8 cellular contexts compared by ENCODE assay signal in genomic region chr1:111769517-111770146, GRCh38. TPM values are rescaled to one million over a fixed set of nuclear protein-coding genes. Genes with fewer than 3 reads are reported as not detected.
A peak's percentile ranks its signal among the peaks of the same experiment; 100 is the strongest.
DNase-seq lines count a peak whose midpoint lies in the region; ATAC-seq and TF ChIP-seq lines count a peak whose summit lies in the region.

No MANE protein-coding gene starts in this region.

- H3K4me1 ChIP-seq in right atrium auricular region (no peaks in the 10 kb centered on the region), spleen (peaks cover 0 to 9% (median 2%) of the 10 kb centered on the region in 6 donors)

- DNase-seq in Daoy (ENCODE audit: low read depth) (peak; percentile 70), RKO (ENCODE audit: low spot score) (peak; percentile 80), right atrium auricular region (ENCODE audit: low spot score) (no peak), spleen (no peak)

- no peak for ATAC-seq in GM21786 (IDR thresholded peaks at IDR 0.05; ENCODE audit: unreplicated experiment)
- ATAC-seq in GM18502 (IDR thresholded peaks at IDR 0.05; ENCODE audit: poor library complexity, unreplicated experiment), result no peak

- H3K36me3 ChIP-seq in right atrium auricular region (peaks cover 29% of the 10 kb centered on the region), spleen (peaks cover 0 to 51% (median 35%) of the 10 kb centered on the region in 6 donors)

- peak in 1 of 3 donors; percentile 17 for TF ChIP-seq POLR2A in spleen (IDR thresholded peaks at IDR 0.05)

- intact Hi-C loops in spleen (cut with DNase I; ENCODE audit: low total_unique reads), result no loop called here

- TF ChIP-seq CTCF in right atrium auricular region (IDR thresholded peaks at IDR 0.05) (peak; percentile 39 to 84), spleen (IDR thresholded peaks at IDR 0.05 in 8 of 11, conservative IDR thresholded peaks at IDR 0.05 in 3 of 11) (peak; percentile 41 to 87 (median 77))

- H3K9me3 ChIP-seq in right atrium auricular region (no peaks in the 10 kb centered on the region), spleen (no peaks in the 10 kb centered on the region)

- H3K27me3 ChIP-seq in right atrium auricular region (no peaks in the 10 kb centered on the region), spleen (replicated peaks in 1 of 7) (no peaks in the 10 kb centered on the region)

- 41 to 47% (median 45%) methylated on average over 6 of the region's 6 CpGs for WGBS in spleen, 5 donors

- H3K27ac ChIP-seq in angular gyrus (ENCODE audit: low read depth, low read length) (peak overlapping the region; percentile 27), right atrium auricular region (no peak overlapping the region), spleen (peak overlapping the region in 1 of 8 donors; percentile 13)

- H3K4me3 ChIP-seq in right atrium auricular region, result no peak overlapping the region
- no peak overlapping the region for H3K4me3 ChIP-seq in spleen

- no peak for TF ChIP-seq EP300 in Ishikawa (IDR thresholded peaks at IDR 0.05; ENCODE audit: borderline replicate concordance)

- peak; percentile 67 for TF ChIP-seq RAD21 in Ishikawa (IDR thresholded peaks at IDR 0.05; ENCODE audit: low read depth)

TF ChIP-seq in Ishikawa, 13 proteins besides CTCF, POLR2A, EP300 and RAD21:
- TF ChIP-seq CEBPB (IDR thresholded peaks at IDR 0.05) (peak; percentile 79), REST (IDR thresholded peaks at IDR 0.05; ENCODE audit: low read depth) (no peak)

RNA-seq across cellular contexts. Expression of gene DDX20, which starts 13.9 kb away (rescaled TPM):
- 52.7 and 64.6 TPM in 2 replicates for total RNA-seq in Daoy (2014; rRNA removed; shearing (Covaris generic))
- total RNA-seq in right atrium auricular region, result 1 to 10 TPM; 6.1 to 8.8 TPM
- 10 to 100 TPM; 12.2 to 40.3 (median 16.1) TPM for total RNA-seq in spleen
- 10 to 100 TPM in 1 of 3 donors, 1 to 10 TPM in 2; 7.6 to 10.0 (median 8.4) TPM for polyA plus RNA-seq in spleen

RNA-seq across cellular contexts. Expression of gene INKA2, which starts 30.4 kb away (rescaled TPM):
- 0.71 and 0.91 TPM in 2 replicates for total RNA-seq in Daoy (2014; rRNA removed; shearing (Covaris generic))
- total RNA-seq in right atrium auricular region (10 to 100 TPM; 17.3 to 23.4 TPM), spleen (10 to 100 TPM in 2 of 7 donors, 1 to 10 TPM in 5; 6.0 to 12.5 (median 8.0) TPM)
- 1 to 10 TPM in 2 of 3 donors, under 1 TPM in 1; 0.41 to 1.3 (median 1.0) TPM for polyA plus RNA-seq in spleen

Comparison
In these comparisons a context has a peak if more than half of its experiments do, and no peak if none do; other contexts are left out.
1. DNase-seq: peak in Daoy (single experiment) and RKO (single experiment); none in right atrium auricular region (single experiment) and spleen (single experiment).